10 cellular contexts compared by ENCODE assay signal in the genomic region with DNA sequence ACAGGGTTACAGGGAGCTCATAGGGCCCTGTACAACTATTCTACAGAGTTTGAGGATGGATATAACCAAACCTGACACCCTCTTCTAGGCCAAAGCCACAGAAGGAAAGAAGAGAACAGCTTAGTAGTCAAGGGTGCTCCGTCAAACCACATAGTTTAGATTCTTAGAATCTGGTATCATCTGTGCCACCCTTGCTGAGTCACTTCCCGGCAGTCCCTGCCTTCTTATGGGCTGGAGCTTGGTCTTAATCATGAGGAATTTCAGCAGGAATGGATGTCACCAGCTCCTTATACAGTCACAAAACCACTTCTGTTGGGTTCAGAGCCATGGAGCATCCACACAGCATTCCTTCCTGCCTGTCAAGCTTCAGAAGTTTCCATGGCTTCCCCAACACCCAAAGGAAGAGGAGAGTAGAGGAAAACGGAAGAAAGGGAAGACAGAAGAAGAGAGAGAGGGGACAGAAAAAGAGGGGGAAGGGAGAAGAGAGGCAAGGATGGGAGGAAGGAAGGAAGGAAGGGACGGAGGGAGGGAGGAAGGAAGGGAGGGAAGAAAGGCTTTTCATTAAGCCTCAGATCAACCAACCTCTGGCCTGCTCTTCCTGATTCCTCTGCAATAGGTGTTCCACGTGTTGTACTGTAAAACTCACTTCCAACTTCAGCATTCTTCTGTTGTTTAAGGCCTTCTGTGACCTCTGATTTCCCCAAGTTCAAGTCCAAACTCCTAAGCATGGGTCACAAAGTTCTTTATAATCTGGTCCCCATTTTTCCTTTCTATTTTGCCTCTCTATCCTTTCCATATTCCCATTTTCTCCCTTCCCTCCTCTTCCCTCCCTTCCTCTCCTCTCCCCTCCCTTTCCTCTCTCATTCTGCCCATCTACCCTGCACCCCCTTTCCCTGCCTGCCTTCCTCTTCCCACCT.
DNase-seq lines count a peak whose midpoint lies in the region; ATAC-seq, FAIRE-seq and TF ChIP-seq lines count a peak whose summit lies in the region.
"Had no signal": no experiment of that assay in that cellular context is flagged by ENCODE, and none has a peak within 500 bp of the region (broad histone marks: within the 10 kb centered on the region; RNA-seq: fewer than 3 reads in every experiment).

No MANE protein-coding gene starts in this region.

- peaks cover 4% of the 10 kb centered on the region for H3K9me3 Mint-ChIP-seq in activated naive CD8-positive, alpha-beta T cell treated with anti-CD3 and anti-CD28 coated beads, Interleukin-2, amount 10 ng/mL, durations not matched to agents 7 days and 5 days
- no peaks in the 10 kb centered on the region for H3K9me3 Mint-ChIP-seq in neural progenitor cell

- H3K4me3 Mint-ChIP-seq in activated naive CD8-positive, alpha-beta T cell treated with anti-CD3 and anti-CD28 coated beads, Interleukin-2, amount 10 ng/mL, durations not matched to agents 7 days and 5 days, result peak overlapping the region; percentile 50
- H3K4me3 Mint-ChIP-seq in neural progenitor cell, result no peak overlapping the region

- no peaks in the 10 kb centered on the region for H3K79me2 ChIP-seq in neural progenitor cell (ENCODE audit: low read depth)

- H3K27me3 ChIP-seq in neural progenitor cell (no peaks in the 10 kb centered on the region), H7 (ENCODE audit: control insufficient read depth, insufficient read depth, low read length) (no peaks in the 10 kb centered on the region)

- CTCF ChIA-PET in AG04449 (lab: Yijun Ruan, JAX), result interaction anchor here (0.7 to 2.7 kb wide), 8 partner anchors 8 to 424 kb away, joined by 3 to 15 read pairs (median 5); a partner anchor contains a TSS

- no peaks in the 10 kb centered on the region for H3K4me1 ChIP-seq in kidney (ENCODE audit: control insufficient read depth in 1 of 2, insufficient read depth in 1 of 2, low read depth in 1 of 2, low read length in 2 of 2)
- peaks cover 6% of the 10 kb centered on the region for H3K4me1 ChIP-seq in neural progenitor cell

- H3K36me3 Mint-ChIP-seq in activated naive CD8-positive, alpha-beta T cell treated with anti-CD3 and anti-CD28 coated beads, Interleukin-2, amount 10 ng/mL, durations not matched to agents 7 days and 5 days, result peaks cover 3% of the 10 kb centered on the region
- H3K36me3 Mint-ChIP-seq in neural progenitor cell, result no peaks in the 10 kb centered on the region

- H3K4me2 ChIP-seq in neural progenitor cell, result no peak overlapping the region

- peak; percentile 86 for ATAC-seq in activated naive CD8-positive, alpha-beta T cell treated with anti-CD3 and anti-CD28 coated beads, Interleukin-2, amount 10 ng/mL, durations not matched to agents 7 days and 5 days (ENCODE audit: low read depth)

- H3K4me3 ChIP-seq in AG04449 (ENCODE audit: low read depth, low read length), result no peak overlapping the region
- no peak overlapping the region for H3K4me3 ChIP-seq in kidney (ENCODE audit: low read length in 2 of 2)
- H3K4me3 ChIP-seq in neural progenitor cell, result no peak overlapping the region
- no peak overlapping the region for H3K4me3 ChIP-seq in H7 (ENCODE audit: insufficient read depth, low read depth, low read length)

- POLR2A ChIA-PET in AG04449 (lab: Yijun Ruan, JAX), result interaction anchor here (0.6 to 1.4 kb wide), 13 partner anchors 11 to 412 kb away, joined by 3 to 7 read pairs (median 3); a partner anchor contains a TSS
- POLR2A ChIA-PET in activated naive CD8-positive, alpha-beta T cell treated with anti-CD3 and anti-CD28 coated beads, Interleukin-2, amount 10 ng/mL, durations not matched to agents 7 days and 5 days (lab: Charles Lee), result no interaction called here

- no peak overlapping the region for H3K27ac ChIP-seq in kidney (ENCODE audit: low read depth in 2 of 2, low read length in 2 of 2)
- no peak overlapping the region for H3K27ac ChIP-seq in neural progenitor cell

- H3K27ac Mint-ChIP-seq in activated naive CD8-positive, alpha-beta T cell treated with anti-CD3 and anti-CD28 coated beads, Interleukin-2, amount 10 ng/mL, durations not matched to agents 7 days and 5 days, result peak overlapping the region; percentile 69
- H3K27ac Mint-ChIP-seq in neural progenitor cell, result no peak overlapping the region

- H3K27me3 Mint-ChIP-seq in activated naive CD8-positive, alpha-beta T cell treated with anti-CD3 and anti-CD28 coated beads, Interleukin-2, amount 10 ng/mL, durations not matched to agents 7 days and 5 days, result peaks cover 12% of the 10 kb centered on the region
- H3K27me3 Mint-ChIP-seq in neural progenitor cell (ENCODE audit: insufficient read depth, low read depth), result peaks cover 3% of the 10 kb centered on the region

- no peaks in the 10 kb centered on the region for H3K36me3 ChIP-seq in kidney (ENCODE audit: control insufficient read depth in 1 of 2, insufficient read depth in 2 of 2, low read length in 2 of 2)
- no peaks in the 10 kb centered on the region for H3K36me3 ChIP-seq in neural progenitor cell
- H3K36me3 ChIP-seq in H7 (replicated peaks; ENCODE audit: control insufficient read depth, insufficient read depth, low read length), result no peaks in the 10 kb centered on the region

- no peaks in the 10 kb centered on the region for H3F3A ChIP-seq in neural progenitor cell (ENCODE audit: low read depth)

- no peak overlapping the region for H3K9ac ChIP-seq in kidney (ENCODE audit: low read length in 2 of 2)
- no peak overlapping the region for H3K9ac ChIP-seq in neural progenitor cell

- DNase-seq in AG04449 (ENCODE audit: low read depth, low spot score), result peak; percentile 97
- DNase-seq in HT-29 (ENCODE audit: low spot score), result peak; percentile 72
- no peak for DNase-seq in activated naive CD8-positive, alpha-beta T cell treated with anti-CD3 and anti-CD28 coated beads, Interleukin-2, amount 10 ng/mL, durations not matched to agents 7 days and 5 days
- DNase-seq in kidney, result peak; percentile 78
- DNase-seq in GM12891 (ENCODE audit: insufficient read length, low spot score), result no peak
- no peak for DNase-seq in neural progenitor cell (ENCODE audit: low spot score)
- DNase-seq in GF-D8 (lab: John Stamatoyannopoulos, UW), result no peak
- no peak for DNase-seq in H7
- DNase-seq: occipital lobe had no signal

- H4K20me1 ChIP-seq in neural progenitor cell (ENCODE audit: low read depth), result no peaks in the 10 kb centered on the region

- H2AFZ ChIP-seq in neural progenitor cell (replicated peaks), result no peak overlapping the region

- no peak for TF ChIP-seq POLR2A in GM12891 (IDR thresholded peaks at IDR 0.05; ENCODE audit: low read depth, low read length)

- intact Hi-C loops in kidney (cut with DNase I), result loop anchor here (10.0 kb wide), 1 partner anchor 111 kb away; no protein-coding TSS in a partner anchor

- no peak for FAIRE-seq in kidney (lab: Jason Lieb, UNC)
- FAIRE-seq in GM12891 (lab: Jason Lieb, UNC), result no peak
- FAIRE-seq: colon had no signal

- H3K9me3 ChIP-seq in kidney (ENCODE audit: control insufficient read depth in 1 of 2, low read length in 2 of 2), result no peaks in the 10 kb centered on the region
- no peaks in the 10 kb centered on the region for H3K9me3 ChIP-seq in neural progenitor cell (ENCODE audit: low read depth)

- peaks cover 23% of the 10 kb centered on the region for H3K4me1 Mint-ChIP-seq in activated naive CD8-positive, alpha-beta T cell treated with anti-CD3 and anti-CD28 coated beads, Interleukin-2, amount 10 ng/mL, durations not matched to agents 7 days and 5 days
- H3K4me1 Mint-ChIP-seq in neural progenitor cell, result peaks cover 3% of the 10 kb centered on the region

- no peak for TF ChIP-seq CTCF in AG04449 (IDR thresholded peaks at IDR 0.05; ENCODE audit: insufficient read depth, low read length, missing control alignments)
- no peak for TF ChIP-seq CTCF in kidney (IDR thresholded peaks at IDR 0.05; ENCODE audit: borderline replicate concordance, extremely low read depth, insufficient read depth)
- TF ChIP-seq CTCF in neural progenitor cell (IDR thresholded peaks at IDR 0.05), result no peak

TF ChIP-seq in GM12891, 5 proteins besides CTCF, POLR2A, EP300 and RAD21:
- no peak for TF ChIP-seq SPI1 (IDR thresholded peaks at IDR 0.05; ENCODE audit: low read depth, low read length)
- TF ChIP-seq PAX5 (IDR thresholded peaks at IDR 0.05; ENCODE audit: insufficient read depth, low read length, severe bottlenecking), result no peak
- TF ChIP-seq POLR2AphosphoS5 (IDR thresholded peaks at IDR 0.05; ENCODE audit: low read depth, low read length), result no peak
- no peak for TF ChIP-seq TAF1 (IDR thresholded peaks at IDR 0.05; ENCODE audit: low read depth, low read length)
- TF ChIP-seq POU2F2 (IDR thresholded peaks at IDR 0.05; ENCODE audit: low read depth, low read length), result no peak

Comparison
In these comparisons a context has a peak if more than half of its experiments do, and no peak if none do; other contexts are left out.
1. DNase-seq: peak in AG04449 (single experiment), HT-29 (single experiment) and kidney (single experiment); none in activated naive CD8-positive, alpha-beta T cell treated with anti-CD3 and anti-CD28 coated beads, Interleukin-2, amount 10 ng/mL, durations not matched to agents 7 days and 5 days (single experiment), GM12891 (single experiment), neural progenitor cell (single experiment), GF-D8 (single experiment) and H7 (single experiment).